Comparison of ENCODE assay signal across 10 cellular contexts in genomic region chr14:63492391-63492790, GRCh38. TPM values are rescaled to one million over a fixed set of nuclear protein-coding genes. Genes with fewer than 3 reads are reported as not detected.
DNase-seq lines count a peak whose midpoint lies in the region; ATAC-seq and TF ChIP-seq lines count a peak whose summit lies in the region.
"Had no signal": no experiment of that assay in that cellular context is flagged by ENCODE, and none has a peak within 500 bp of the region (broad histone marks: within the 10 kb centered on the region; RNA-seq: fewer than 3 reads in every experiment).

No MANE protein-coding gene starts in this region.

- no peak overlapping the region for H3K4me3 Mint-ChIP-seq in activated CD4-positive, alpha-beta memory T cell treated with anti-CD3 and anti-CD28 coated beads for 36 hours
- H3K4me3 Mint-ChIP-seq in activated CD4-positive, alpha-beta memory T cell treated with anti-CD3 and anti-CD28 coated beads, Interleukin-2, amount 10 ng/mL, durations not matched to agents 7 days and 5 days: no peak overlapping the region

- H3K27me3 ChIP-seq in hepatocyte (no peaks in the 10 kb centered on the region), suprapubic skin (no peaks in the 10 kb centered on the region), MG63 (no peaks in the 10 kb centered on the region)

- H3K27ac Mint-ChIP-seq in activated CD4-positive, alpha-beta memory T cell treated with anti-CD3 and anti-CD28 coated beads for 36 hours: peak overlapping the region; percentile 40
- H3K27ac Mint-ChIP-seq in activated CD4-positive, alpha-beta memory T cell treated with anti-CD3 and anti-CD28 coated beads, Interleukin-2, amount 10 ng/mL, durations not matched to agents 7 days and 5 days: no peak overlapping the region

- ATAC-seq in GM21576 (IDR thresholded peaks at IDR 0.05; ENCODE audit: unreplicated experiment): no peak

- no peaks in the 10 kb centered on the region for H3K9me2 ChIP-seq in hepatocyte (replicated peaks; ENCODE audit: insufficient read depth)

- peaks cover 6% of the 10 kb centered on the region for H3K36me3 Mint-ChIP-seq in activated CD4-positive, alpha-beta memory T cell treated with anti-CD3 and anti-CD28 coated beads for 36 hours
- H3K36me3 Mint-ChIP-seq in activated CD4-positive, alpha-beta memory T cell treated with anti-CD3 and anti-CD28 coated beads, Interleukin-2, amount 10 ng/mL, durations not matched to agents 7 days and 5 days (ENCODE audit: low read depth): peaks cover 8% of the 10 kb centered on the region

- no peak for TF ChIP-seq POLR2A in suprapubic skin (IDR thresholded peaks at IDR 0.05)

- intact Hi-C loops in activated CD4-positive, alpha-beta memory T cell treated with anti-CD3 and anti-CD28 coated beads for 36 hours (cut with micrococcal nuclease): no loop called here

- no peak overlapping the region for H2AFZ ChIP-seq in hepatocyte

- peaks cover 13% of the 10 kb centered on the region for H3K4me1 ChIP-seq in hepatocyte (ENCODE audit: insufficient read depth)
- peaks cover 36% of the 10 kb centered on the region for H3K4me1 ChIP-seq in suprapubic skin

- H3K27me3 Mint-ChIP-seq in activated CD4-positive, alpha-beta memory T cell treated with anti-CD3 and anti-CD28 coated beads for 36 hours: no peaks in the 10 kb centered on the region
- no peaks in the 10 kb centered on the region for H3K27me3 Mint-ChIP-seq in activated CD4-positive, alpha-beta memory T cell treated with anti-CD3 and anti-CD28 coated beads, Interleukin-2, amount 10 ng/mL, durations not matched to agents 7 days and 5 days

- POLR2A ChIA-PET in activated CD4-positive, alpha-beta memory T cell treated with anti-CD3 and anti-CD28 coated beads for 36 hours (lab: Charles Lee): no interaction called here
- POLR2A ChIA-PET in activated CD4-positive, alpha-beta memory T cell treated with anti-CD3 and anti-CD28 coated beads, Interleukin-2, amount 10 ng/mL, durations not matched to agents 7 days and 5 days (lab: Charles Lee): no interaction called here

- H3K27ac ChIP-seq in hepatocyte (peak overlapping the region; percentile 44), suprapubic skin (peak overlapping the region; percentile 75)

- no peak overlapping the region for H3K4me2 ChIP-seq in hepatocyte

- no peak for DNase-seq in activated CD4-positive, alpha-beta memory T cell treated with anti-CD3 and anti-CD28 coated beads for 36 hours
- DNase-seq in activated CD4-positive, alpha-beta memory T cell treated with anti-CD3 and anti-CD28 coated beads, Interleukin-2, amount 10 ng/mL, durations not matched to agents 7 days and 5 days: no peak
- peak; percentile 54 for DNase-seq in amniotic epithelial cell (ENCODE audit: low read depth)
- DNase-seq in hepatocyte (ENCODE audit: low spot score): no peak
- no peak for DNase-seq in suprapubic skin (ENCODE audit: low spot score in 2 of 2)
- no peak for DNase-seq in NCI-H510A treated with DMSO at 0.1 percent for 48 hours (lab: John Stamatoyannopoulos, UW)
- no peak for DNase-seq in MG63
- DNase-seq: mesendoderm, NCI-H2081 treated with DMSO at 0.1 percent for 48 hours had no signal

- peaks cover 29% of the 10 kb centered on the region for H3K4me1 Mint-ChIP-seq in activated CD4-positive, alpha-beta memory T cell treated with anti-CD3 and anti-CD28 coated beads for 36 hours (ENCODE audit: low read depth)
- H3K4me1 Mint-ChIP-seq in activated CD4-positive, alpha-beta memory T cell treated with anti-CD3 and anti-CD28 coated beads, Interleukin-2, amount 10 ng/mL, durations not matched to agents 7 days and 5 days: peaks cover 3% of the 10 kb centered on the region

- no peaks in the 10 kb centered on the region for H3K36me3 ChIP-seq in hepatocyte (replicated peaks; ENCODE audit: insufficient read depth, low read depth)
- no peaks in the 10 kb centered on the region for H3K36me3 ChIP-seq in suprapubic skin
- no peaks in the 10 kb centered on the region for H3K36me3 ChIP-seq in MG63

- H3K79me2 ChIP-seq in hepatocyte: peaks cover 97% of the 10 kb centered on the region

- no peak for TF ChIP-seq EP300 in suprapubic skin (IDR thresholded peaks at IDR 0.05)

- H3K4me3 ChIP-seq in hepatocyte (no peak overlapping the region), suprapubic skin (no peak overlapping the region), MG63 (no peak overlapping the region)

- no peaks in the 10 kb centered on the region for H3K9me3 ChIP-seq in hepatocyte (ENCODE audit: low read depth)
- H3K9me3 ChIP-seq in suprapubic skin: no peaks in the 10 kb centered on the region
- no peaks in the 10 kb centered on the region for H3K9me3 ChIP-seq in MG63

- no peaks in the 10 kb centered on the region for H4K20me1 ChIP-seq in hepatocyte (ENCODE audit: insufficient read depth, poor library complexity, severe bottlenecking)

- CTCF ChIA-PET in activated CD4-positive, alpha-beta memory T cell treated with anti-CD3 and anti-CD28 coated beads for 36 hours (lab: Charles Lee): no interaction called here
- CTCF ChIA-PET in activated CD4-positive, alpha-beta memory T cell treated with anti-CD3 and anti-CD28 coated beads, Interleukin-2, amount 10 ng/mL, durations not matched to agents 7 days and 5 days (lab: Charles Lee): no interaction called here

- TF ChIP-seq CTCF in hepatocyte (IDR thresholded peaks at IDR 0.05; ENCODE audit: poor library complexity) (no peak), suprapubic skin (IDR thresholded peaks at IDR 0.05) (no peak)

- H3K9me3 Mint-ChIP-seq in activated CD4-positive, alpha-beta memory T cell treated with anti-CD3 and anti-CD28 coated beads for 36 hours: no peaks in the 10 kb centered on the region
- no peaks in the 10 kb centered on the region for H3K9me3 Mint-ChIP-seq in activated CD4-positive, alpha-beta memory T cell treated with anti-CD3 and anti-CD28 coated beads, Interleukin-2, amount 10 ng/mL, durations not matched to agents 7 days and 5 days

RNA-seq across cellular contexts. Expression of gene PPP2R5E, which starts 50.8 kb away (rescaled TPM):
- 10 to 100 TPM; 37.7 to 37.8 TPM for total RNA-seq in activated CD4-positive, alpha-beta memory T cell treated with anti-CD3 and anti-CD28 coated beads for 36 hours
- total RNA-seq in activated CD4-positive, alpha-beta memory T cell treated with anti-CD3 and anti-CD28 coated beads, Interleukin-2, amount 10 ng/mL, durations not matched to agents 7 days and 5 days: 10 to 100 TPM; 44.8 to 46.3 TPM
- total RNA-seq in hepatocyte (26.3 and 31.4 TPM in 2 replicates), suprapubic skin (10 to 100 TPM; 16.8 to 23.7 (median 20.4) TPM)
- polyA plus RNA-seq in hepatocyte: 25.6 and 30.9 TPM in 2 replicates
- total RNA-seq in MG63 (2014; rRNA removed; shearing (Covaris generic); ENCODE audit: low replicate concordance): 9.2 and 13.2 TPM in 2 replicates
